In genomic region chr2:191345788-191346187, GRCh38 we compare ENCODE assay signal across 22 cellular contexts.
DNase-seq lines count a peak whose midpoint lies in the region; ATAC-seq, FAIRE-seq and TF ChIP-seq lines count a peak whose summit lies in the region.
"Had no signal": no experiment of that assay in that cellular context is flagged by ENCODE, and none has a peak within 500 bp of the region (broad histone marks: within the 10 kb centered on the region; RNA-seq: fewer than 3 reads in every experiment).

No MANE protein-coding gene starts in this region.

- peak overlapping the region; percentile 16 for H3K27ac ChIP-seq in epithelial cell of prostate
- H3K27ac ChIP-seq: HL-60, SK-N-MC, VCaP had no signal

- FAIRE-seq in RCC 7860 (lab: Jason Lieb, UNC): peak; percentile 80
- FAIRE-seq: D721Med, G401.6, urothelium cell line had no signal

- TF ChIP-seq CTCF in omental fat pad (IDR thresholded peaks at IDR 0.05): no peak
- TF ChIP-seq CTCF in GM10266 (IDR thresholded peaks at IDR 0.05; ENCODE audit: control insufficient read depth, insufficient read depth, low read depth, missing control alignments): no peak

- peak; percentile 73 for DNase-seq in ELR (ENCODE audit: low read depth)
- peak; percentile 41 for DNase-seq in RCC 7860 (ENCODE audit: low spot score)
- no peak for DNase-seq in epithelial cell of prostate (ENCODE audit: low read depth, low spot score)
- DNase-seq in omental fat pad (ENCODE audit: low spot score): no peak
- DNase-seq in anterior cingulate cortex (lab: John Stamatoyannopoulos, UW): no peak
- no peak for DNase-seq in GM10266 (ENCODE audit: extremely low spot score)
- no peak for DNase-seq in NCI-H1105 treated with DMSO at 0.1 percent for 48 hours (lab: John Stamatoyannopoulos, UW)
- DNase-seq: activated CD4-positive, alpha-beta T cell treated with anti-CD3 and anti-CD28 coated beads, Interleukin-2, amount 10 ng/mL, durations not matched to agents 24 days and 14 days; activated CD8-positive, alpha-beta memory T cell treated with anti-CD3 and anti-CD28 coated beads, Interleukin-2, amount 10 ng/mL, durations not matched to agents 7 days and 5 days; effector memory CD8-positive, alpha-beta T cell; left ventricle myocardium inferior; MG63; NCI-H1436 treated with DMSO at 0.1 percent for 48 hours; NCI-H526; T-helper 2 cell had no signal

- peak; percentile 79 for ATAC-seq in omental fat pad (ENCODE audit: low FRiP score)
- no peak for ATAC-seq in HG02798 (IDR thresholded peaks at IDR 0.05; ENCODE audit: poor library complexity, unreplicated experiment)
- ATAC-seq: activated CD8-positive, alpha-beta memory T cell treated with anti-CD3 and anti-CD28 coated beads, Interleukin-2, amount 10 ng/mL, durations not matched to agents 7 days and 5 days; effector memory CD8-positive, alpha-beta T cell had no signal

Comparison
In these comparisons a context has a peak if more than half of its experiments do, and no peak if none do; other contexts are left out.
1. DNase-seq: peak in ELR (single experiment) and RCC 7860 (single experiment); none in epithelial cell of prostate (single experiment), omental fat pad (single experiment), anterior cingulate cortex (0 of 58), GM10266 (single experiment) and NCI-H1105 treated with DMSO at 0.1 percent for 48 hours (single experiment).